Comparison of ENCODE assay signal across 1 cellular context in the genomic region with DNA sequence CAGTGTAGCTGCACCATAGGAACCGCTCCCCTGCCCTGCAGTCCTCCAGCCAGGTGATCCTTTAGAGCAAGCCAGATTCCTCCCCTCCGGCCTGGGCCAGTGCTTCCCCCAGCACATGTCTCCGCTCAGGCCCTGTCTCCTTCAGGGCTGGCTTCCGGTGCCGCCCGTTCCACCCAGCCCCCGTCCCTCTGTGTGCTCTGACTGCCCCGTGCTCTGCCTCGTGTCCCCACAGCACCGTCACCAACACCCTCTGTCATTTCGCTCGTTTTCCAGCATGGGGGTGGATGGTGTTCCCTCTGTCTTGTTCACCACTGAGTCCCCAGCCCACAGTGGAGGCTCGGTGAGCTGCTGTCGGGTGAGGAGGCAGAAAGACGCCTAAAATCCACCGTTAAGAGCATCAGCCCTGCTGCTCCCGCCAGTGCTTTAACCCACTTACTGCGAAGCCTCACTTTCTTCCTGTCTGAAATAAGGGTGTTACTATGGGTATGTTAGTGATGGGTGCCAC.
TF ChIP-seq lines count a peak whose summit lies in the region.

No MANE protein-coding gene starts in this region.

TF ChIP-seq in GM12878, 131 proteins besides CTCF, POLR2A, EP300 and RAD21 (continued from another document):
- TF ChIP-seq, protein P1, sequence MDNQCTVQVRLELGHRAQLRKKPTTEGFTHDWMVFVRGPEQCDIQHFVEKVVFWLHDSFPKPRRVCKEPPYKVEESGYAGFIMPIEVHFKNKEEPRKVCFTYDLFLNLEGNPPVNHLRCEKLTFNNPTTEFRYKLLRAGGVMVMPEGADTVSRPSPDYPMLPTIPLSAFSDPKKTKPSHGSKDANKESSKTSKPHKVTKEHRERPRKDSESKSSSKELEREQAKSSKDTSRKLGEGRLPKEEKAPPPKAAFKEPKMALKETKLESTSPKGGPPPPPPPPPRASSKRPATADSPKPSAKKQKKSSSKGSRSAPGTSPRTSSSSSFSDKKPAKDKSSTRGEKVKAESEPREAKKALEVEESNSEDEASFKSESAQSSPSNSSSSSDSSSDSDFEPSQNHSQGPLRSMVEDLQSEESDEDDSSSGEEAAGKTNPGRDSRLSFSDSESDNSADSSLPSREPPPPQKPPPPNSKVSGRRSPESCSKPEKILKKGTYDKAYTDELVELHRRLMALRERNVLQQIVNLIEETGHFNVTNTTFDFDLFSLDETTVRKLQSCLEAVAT (IDR thresholded peaks at IDR 0.05) = peak; percentile 39; the same call in 1 of the 2 replicates
- TF ChIP-seq, protein P2, sequence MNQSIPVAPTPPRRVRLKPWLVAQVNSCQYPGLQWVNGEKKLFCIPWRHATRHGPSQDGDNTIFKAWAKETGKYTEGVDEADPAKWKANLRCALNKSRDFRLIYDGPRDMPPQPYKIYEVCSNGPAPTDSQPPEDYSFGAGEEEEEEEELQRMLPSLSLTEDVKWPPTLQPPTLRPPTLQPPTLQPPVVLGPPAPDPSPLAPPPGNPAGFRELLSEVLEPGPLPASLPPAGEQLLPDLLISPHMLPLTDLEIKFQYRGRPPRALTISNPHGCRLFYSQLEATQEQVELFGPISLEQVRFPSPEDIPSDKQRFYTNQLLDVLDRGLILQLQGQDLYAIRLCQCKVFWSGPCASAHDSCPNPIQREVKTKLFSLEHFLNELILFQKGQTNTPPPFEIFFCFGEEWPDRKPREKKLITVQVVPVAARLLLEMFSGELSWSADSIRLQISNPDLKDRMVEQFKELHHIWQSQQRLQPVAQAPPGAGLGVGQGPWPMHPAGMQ (IDR thresholded peaks at IDR 0.05; ENCODE audit: borderline replicate concordance) = no peak
- TF ChIP-seq HDGF (IDR thresholded peaks at IDR 0.05) (peak; percentile 82), MEF2B (IDR thresholded peaks at IDR 0.05; ENCODE audit: partially characterized antibody, poor library complexity, severe bottlenecking) (peak; percentile 53), RBBP5 (conservative IDR thresholded peaks at IDR 0.05) (no peak), BHLHE40 (IDR thresholded peaks at IDR 0.05; ENCODE audit: borderline replicate concordance in 1 of 2, low read depth in 2 of 2, low read length in 1 of 2) (peak in 1 of 2 experiments; percentile 33; a peak in 1 of 4 replicates), ATF7 (IDR thresholded peaks at IDR 0.05; ENCODE audit: low read depth) (0 out of 2 replicates have a peak, but pooled peaks have one; percentile 14), KLF5 (IDR thresholded peaks at IDR 0.05; ENCODE audit: partially characterized antibody) (no peak), SIN3A (IDR thresholded peaks at IDR 0.05; ENCODE audit: low read depth, low read length) (no peak), ZNF622 (IDR thresholded peaks at IDR 0.05) (no peak), IKZF2 (IDR thresholded peaks at IDR 0.05) (no peak), MTA2 (IDR thresholded peaks at IDR 0.05; ENCODE audit: low read depth) (no peak)
- TF ChIP-seq, protein P3, sequence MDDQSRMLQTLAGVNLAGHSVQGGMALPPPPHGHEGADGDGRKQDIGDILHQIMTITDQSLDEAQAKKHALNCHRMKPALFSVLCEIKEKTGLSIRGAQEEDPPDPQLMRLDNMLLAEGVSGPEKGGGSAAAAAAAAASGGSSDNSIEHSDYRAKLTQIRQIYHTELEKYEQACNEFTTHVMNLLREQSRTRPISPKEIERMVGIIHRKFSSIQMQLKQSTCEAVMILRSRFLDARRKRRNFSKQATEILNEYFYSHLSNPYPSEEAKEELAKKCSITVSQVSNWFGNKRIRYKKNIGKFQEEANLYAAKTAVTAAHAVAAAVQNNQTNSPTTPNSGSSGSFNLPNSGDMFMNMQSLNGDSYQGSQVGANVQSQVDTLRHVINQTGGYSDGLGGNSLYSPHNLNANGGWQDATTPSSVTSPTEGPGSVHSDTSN (IDR thresholded peaks at IDR 0.05; ENCODE audit: insufficient replicate concordance, low read depth, low read length) = no peak
- TF ChIP-seq, protein P4, sequence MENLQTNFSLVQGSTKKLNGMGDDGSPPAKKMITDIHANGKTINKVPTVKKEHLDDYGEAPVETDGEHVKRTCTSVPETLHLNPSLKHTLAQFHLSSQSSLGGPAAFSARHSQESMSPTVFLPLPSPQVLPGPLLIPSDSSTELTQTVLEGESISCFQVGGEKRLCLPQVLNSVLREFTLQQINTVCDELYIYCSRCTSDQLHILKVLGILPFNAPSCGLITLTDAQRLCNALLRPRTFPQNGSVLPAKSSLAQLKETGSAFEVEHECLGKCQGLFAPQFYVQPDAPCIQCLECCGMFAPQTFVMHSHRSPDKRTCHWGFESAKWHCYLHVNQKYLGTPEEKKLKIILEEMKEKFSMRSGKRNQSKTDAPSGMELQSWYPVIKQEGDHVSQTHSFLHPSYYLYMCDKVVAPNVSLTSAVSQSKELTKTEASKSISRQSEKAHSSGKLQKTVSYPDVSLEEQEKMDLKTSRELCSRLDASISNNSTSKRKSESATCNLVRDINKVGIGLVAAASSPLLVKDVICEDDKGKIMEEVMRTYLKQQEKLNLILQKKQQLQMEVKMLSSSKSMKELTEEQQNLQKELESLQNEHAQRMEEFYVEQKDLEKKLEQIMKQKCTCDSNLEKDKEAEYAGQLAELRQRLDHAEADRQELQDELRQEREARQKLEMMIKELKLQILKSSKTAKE (IDR thresholded peaks at IDR 0.05; ENCODE audit: low read depth, poor library complexity, severe bottlenecking) = no peak
- TF ChIP-seq, protein P5, sequence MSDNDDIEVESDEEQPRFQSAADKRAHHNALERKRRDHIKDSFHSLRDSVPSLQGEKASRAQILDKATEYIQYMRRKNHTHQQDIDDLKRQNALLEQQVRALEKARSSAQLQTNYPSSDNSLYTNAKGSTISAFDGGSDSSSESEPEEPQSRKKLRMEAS (IDR thresholded peaks at IDR 0.05; ENCODE audit: low read depth, low read length) = no peak; the same call in 1 of the 2 replicates
- TF ChIP-seq, protein P6, sequence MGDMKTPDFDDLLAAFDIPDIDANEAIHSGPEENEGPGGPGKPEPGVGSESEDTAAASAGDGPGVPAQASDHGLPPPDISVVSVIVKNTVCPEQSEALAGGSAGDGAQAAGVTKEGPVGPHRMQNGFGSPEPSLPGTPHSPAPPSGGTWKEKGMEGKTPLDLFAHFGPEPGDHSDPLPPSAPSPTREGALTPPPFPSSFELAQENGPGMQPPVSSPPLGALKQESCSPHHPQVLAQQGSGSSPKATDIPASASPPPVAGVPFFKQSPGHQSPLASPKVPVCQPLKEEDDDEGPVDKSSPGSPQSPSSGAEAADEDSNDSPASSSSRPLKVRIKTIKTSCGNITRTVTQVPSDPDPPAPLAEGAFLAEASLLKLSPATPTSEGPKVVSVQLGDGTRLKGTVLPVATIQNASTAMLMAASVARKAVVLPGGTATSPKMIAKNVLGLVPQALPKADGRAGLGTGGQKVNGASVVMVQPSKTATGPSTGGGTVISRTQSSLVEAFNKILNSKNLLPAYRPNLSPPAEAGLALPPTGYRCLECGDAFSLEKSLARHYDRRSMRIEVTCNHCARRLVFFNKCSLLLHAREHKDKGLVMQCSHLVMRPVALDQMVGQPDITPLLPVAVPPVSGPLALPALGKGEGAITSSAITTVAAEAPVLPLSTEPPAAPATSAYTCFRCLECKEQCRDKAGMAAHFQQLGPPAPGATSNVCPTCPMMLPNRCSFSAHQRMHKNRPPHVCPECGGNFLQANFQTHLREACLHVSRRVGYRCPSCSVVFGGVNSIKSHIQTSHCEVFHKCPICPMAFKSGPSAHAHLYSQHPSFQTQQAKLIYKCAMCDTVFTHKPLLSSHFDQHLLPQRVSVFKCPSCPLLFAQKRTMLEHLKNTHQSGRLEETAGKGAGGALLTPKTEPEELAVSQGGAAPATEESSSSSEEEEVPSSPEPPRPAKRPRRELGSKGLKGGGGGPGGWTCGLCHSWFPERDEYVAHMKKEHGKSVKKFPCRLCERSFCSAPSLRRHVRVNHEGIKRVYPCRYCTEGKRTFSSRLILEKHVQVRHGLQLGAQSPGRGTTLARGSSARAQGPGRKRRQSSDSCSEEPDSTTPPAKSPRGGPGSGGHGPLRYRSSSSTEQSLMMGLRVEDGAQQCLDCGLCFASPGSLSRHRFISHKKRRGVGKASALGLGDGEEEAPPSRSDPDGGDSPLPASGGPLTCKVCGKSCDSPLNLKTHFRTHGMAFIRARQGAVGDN (IDR thresholded peaks at IDR 0.05) = peak; percentile 76; the same call in 1 of the 2 replicates
- TF ChIP-seq, protein P7, sequence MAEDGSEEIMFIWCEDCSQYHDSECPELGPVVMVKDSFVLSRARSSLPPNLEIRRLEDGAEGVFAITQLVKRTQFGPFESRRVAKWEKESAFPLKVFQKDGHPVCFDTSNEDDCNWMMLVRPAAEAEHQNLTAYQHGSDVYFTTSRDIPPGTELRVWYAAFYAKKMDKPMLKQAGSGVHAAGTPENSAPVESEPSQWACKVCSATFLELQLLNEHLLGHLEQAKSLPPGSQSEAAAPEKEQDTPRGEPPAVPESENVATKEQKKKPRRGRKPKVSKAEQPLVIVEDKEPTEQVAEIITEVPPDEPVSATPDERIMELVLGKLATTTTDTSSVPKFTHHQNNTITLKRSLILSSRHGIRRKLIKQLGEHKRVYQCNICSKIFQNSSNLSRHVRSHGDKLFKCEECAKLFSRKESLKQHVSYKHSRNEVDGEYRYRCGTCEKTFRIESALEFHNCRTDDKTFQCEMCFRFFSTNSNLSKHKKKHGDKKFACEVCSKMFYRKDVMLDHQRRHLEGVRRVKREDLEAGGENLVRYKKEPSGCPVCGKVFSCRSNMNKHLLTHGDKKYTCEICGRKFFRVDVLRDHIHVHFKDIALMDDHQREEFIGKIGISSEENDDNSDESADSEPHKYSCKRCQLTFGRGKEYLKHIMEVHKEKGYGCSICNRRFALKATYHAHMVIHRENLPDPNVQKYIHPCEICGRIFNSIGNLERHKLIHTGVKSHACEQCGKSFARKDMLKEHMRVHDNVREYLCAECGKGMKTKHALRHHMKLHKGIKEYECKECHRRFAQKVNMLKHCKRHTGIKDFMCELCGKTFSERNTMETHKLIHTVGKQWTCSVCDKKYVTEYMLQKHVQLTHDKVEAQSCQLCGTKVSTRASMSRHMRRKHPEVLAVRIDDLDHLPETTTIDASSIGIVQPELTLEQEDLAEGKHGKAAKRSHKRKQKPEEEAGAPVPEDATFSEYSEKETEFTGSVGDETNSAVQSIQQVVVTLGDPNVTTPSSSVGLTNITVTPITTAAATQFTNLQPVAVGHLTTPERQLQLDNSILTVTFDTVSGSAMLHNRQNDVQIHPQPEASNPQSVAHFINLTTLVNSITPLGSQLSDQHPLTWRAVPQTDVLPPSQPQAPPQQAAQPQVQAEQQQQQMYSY (CRISPR knock-in tag; IDR thresholded peaks at IDR 0.05) = no peak
